ENCODE assay signal across 8 cellular contexts in genomic region chr19:43809762-43810696, GRCh38. TPM values are rescaled to one million over a fixed set of nuclear protein-coding genes. Genes with fewer than 3 reads are reported as not detected.
A peak's percentile ranks its signal among the peaks of the same experiment; 100 is the strongest.
DNase-seq lines count a peak whose midpoint lies in the region; ATAC-seq, FAIRE-seq and TF ChIP-seq lines count a peak whose summit lies in the region.

No MANE protein-coding gene starts in this region.

- TF ChIP-seq POLR2A in GM12892 (IDR thresholded peaks at IDR 0.05; ENCODE audit: low read depth, low read length) (no peak), adrenal gland (IDR thresholded peaks at IDR 0.05) (no peak)

- H3K27ac Mint-ChIP-seq in type B pancreatic cell: no peak overlapping the region

- H3K4me1 ChIP-seq in adrenal gland (replicated peaks in 1 of 2): no peaks in the 10 kb centered on the region

- peak; percentile 75 for FAIRE-seq in GM12892 (lab: Jason Lieb, UNC)

- no peaks in the 10 kb centered on the region for H3K36me3 ChIP-seq in adrenal gland (replicated peaks in 1 of 2)

- intact Hi-C loops in adrenal gland (cut with DNase I): no loop called here

- H3K27me3 ChIP-seq in adrenal gland: no peaks in the 10 kb centered on the region

- H3K36me3 Mint-ChIP-seq in type B pancreatic cell: no peaks in the 10 kb centered on the region

- H3K27ac ChIP-seq in adrenal gland: no peak overlapping the region

- TF ChIP-seq CTCF in adrenal gland (IDR thresholded peaks at IDR 0.05) (peak; percentile 25 to 58 (median 52)), type B pancreatic cell (conservative IDR thresholded peaks at IDR 0.05) (peak; percentile 80)

- no peaks in the 10 kb centered on the region for H3K4me1 Mint-ChIP-seq in type B pancreatic cell (ENCODE audit: unreplicated experiment)

- H3K4me3 ChIP-seq in adrenal gland: no peak overlapping the region

- no peak for ATAC-seq in GM21381 (IDR thresholded peaks at IDR 0.05; ENCODE audit: unreplicated experiment)
- ATAC-seq in GM21528 (IDR thresholded peaks at IDR 0.05; ENCODE audit: low FRiP score, unreplicated experiment): no peak

- no peaks in the 10 kb centered on the region for H3K9me3 Mint-ChIP-seq in type B pancreatic cell

- no peaks in the 10 kb centered on the region for H3K9me3 ChIP-seq in adrenal gland (replicated peaks in 1 of 3)

- H3K4me3 Mint-ChIP-seq in type B pancreatic cell: no peak overlapping the region

- H3K27me3 Mint-ChIP-seq in type B pancreatic cell: peaks cover 40% of the 10 kb centered on the region

- peak; percentile 44 for DNase-seq in AG20443 (ENCODE audit: low spot score)
- DNase-seq in GM12892 (ENCODE audit: insufficient read length): no peak
- DNase-seq in NCI-H2227 (lab: John Stamatoyannopoulos, UW; ENCODE audit: unreplicated experiment): peak; percentile 15
- DNase-seq in adrenal gland: no peak
- DNase-seq in iPS-NIHi7 (ENCODE audit: extremely low spot score): peak; percentile 43
- no peak for DNase-seq in type B pancreatic cell (ENCODE audit: extremely low spot score, unreplicated experiment)

- 34 to 41% (median 36%) methylated on average over 8 of the region's 8 CpGs for WGBS in adrenal gland, 4 donors

RNA-seq across cellular contexts. Expression of gene LYPD5, which starts 7.8 kb away (rescaled TPM):
- polyA plus RNA-seq in GM12892 (2012; ENCODE audit: missing spikeins): not detected
- 1 to 10 TPM in 4 of 8 donors, under 1 TPM in 3, not detected in 1; 0.35 to 3.0 (median 1.2) TPM for total RNA-seq in adrenal gland
- under 1 TPM; 0.32 to 0.55 (median 0.40) TPM for polyA plus RNA-seq in adrenal gland
- total RNA-seq in type B pancreatic cell (ENCODE audit: low replicate concordance): 0.85 and 3.9 TPM in 2 replicates

RNA-seq across cellular contexts. Expression of gene ZNF283, which starts 17.1 kb away (rescaled TPM):
- 8.4 TPM for polyA plus RNA-seq in GM12892 (2012; ENCODE audit: missing spikeins)
- 10 to 100 TPM in 3 of 8 donors, 1 to 10 TPM in 5; 2.8 to 14.9 (median 8.0) TPM for total RNA-seq in adrenal gland
- 1 to 10 TPM; 2.4 to 5.5 (median 5.0) TPM for polyA plus RNA-seq in adrenal gland
- 13.1 and 18.2 TPM in 2 replicates for total RNA-seq in type B pancreatic cell (ENCODE audit: low replicate concordance)

RNA-seq across cellular contexts. Expression of gene KCNN4, which starts 29.3 kb away (rescaled TPM):
- polyA plus RNA-seq in GM12892 (2012; ENCODE audit: missing spikeins): 41.1 TPM
- total RNA-seq in adrenal gland: 1 to 10 TPM in 3 of 8 donors, under 1 TPM in 5; 0.42 to 2.9 (median 0.56) TPM
- polyA plus RNA-seq in adrenal gland: 10 to 100 TPM in 1 of 3 donors, 1 to 10 TPM in 1, under 1 TPM in 1; 0.48 to 13.0 (median 3.2) TPM
- 1.6 and 7.7 TPM in 2 replicates for total RNA-seq in type B pancreatic cell (ENCODE audit: low replicate concordance)

RNA-seq across cellular contexts. Expression of gene SMG9, which starts 55.3 kb away (rescaled TPM):
- 21.9 TPM for polyA plus RNA-seq in GM12892 (2012; ENCODE audit: missing spikeins)
- total RNA-seq in adrenal gland (10 to 100 TPM; 19.4 to 58.5 (median 37.8) TPM), type B pancreatic cell (ENCODE audit: low replicate concordance) (44.5 and 64.9 TPM in 2 replicates)
- polyA plus RNA-seq in adrenal gland: 10 to 100 TPM; 39.9 to 63.2 (median 51.6) TPM

Comparison
In these comparisons a context has a peak if more than half of its experiments do, and no peak if none do; other contexts are left out.
1. DNase-seq: peak in AG20443 (single experiment), NCI-H2227 (single experiment) and iPS-NIHi7 (single experiment); none in GM12892 (single experiment), adrenal gland (0 of 7) and type B pancreatic cell (single experiment).